ENCODE assay signal across 16 cellular contexts in genomic region chr5:72519191-72519590, GRCh38. TPM values are rescaled to one million over a fixed set of nuclear protein-coding genes. Genes with fewer than 3 reads are reported as not detected.
DNase-seq lines count a peak whose midpoint lies in the region; ATAC-seq, FAIRE-seq and TF ChIP-seq lines count a peak whose summit lies in the region.
"Had no signal": no experiment of that assay in that cellular context is flagged by ENCODE, and none has a peak within 500 bp of the region (broad histone marks: within the 10 kb centered on the region; RNA-seq: fewer than 3 reads in every experiment).

No MANE protein-coding gene starts in this region.

- no peak overlapping the region for H3K4me2 ChIP-seq in PC-9

- no peak for DNase-seq in GM18507 (ENCODE audit: extremely low spot score, insufficient read length, low read depth)
- no peak for DNase-seq in PC-9
- no peak for DNase-seq in lower lobe of right lung
- no peak for DNase-seq in HCEC 1CT
- DNase-seq: DMS 273 treated with DMSO at 0.1 percent for 48 hours, KBM-7, NCI-H1092 treated with DMSO at 0.1 percent for 48 hours, NCI-H1694 treated with DMSO at 0.1 percent for 48 hours, NCI-H345, NCI-H526 treated with DMSO at 0.1 percent for 48 hours had no signal

- FAIRE-seq in GM18507 (lab: Jason Lieb, UNC), result peak; percentile 5

- TF ChIP-seq CTCF in PC-9 (conservative IDR thresholded peaks at IDR 0.05) (no peak), lower lobe of right lung (IDR thresholded peaks at IDR 0.05) (no peak)

- H3K36me3 ChIP-seq in PC-9 (ENCODE audit: low read depth) (no peaks in the 10 kb centered on the region), lower lobe of right lung (no peaks in the 10 kb centered on the region), skeletal muscle tissue (ENCODE audit: control insufficient read depth in 3 of 3, insufficient read depth in 3 of 3, low read length in 3 of 3) (no peaks in the 10 kb centered on the region)

- no peaks in the 10 kb centered on the region for H3K27me3 ChIP-seq in PC-9 (ENCODE audit: insufficient read depth, low read depth)
- H3K27me3 ChIP-seq in lower lobe of right lung (ENCODE audit: low read depth), result no peaks in the 10 kb centered on the region
- H3K27me3 ChIP-seq in skeletal muscle tissue (ENCODE audit: control insufficient read depth in 3 of 3, insufficient read depth in 3 of 3, low read length in 3 of 3), result no peaks in the 10 kb centered on the region

- H3K4me3 ChIP-seq in PC-9 (no peak overlapping the region), lower lobe of right lung (no peak overlapping the region), skeletal muscle tissue (ENCODE audit: low read length in 3 of 3) (no peak overlapping the region)

- POLR2A ChIA-PET in PC-9 (lab: Charles Lee; ENCODE audit: unreplicated experiment), result no interaction called here

- H3K9ac ChIP-seq in skeletal muscle tissue (ENCODE audit: low read depth in 1 of 3, low read length in 3 of 3), result no peak overlapping the region

- 0 out of 2 replicates have a peak overlapping the region, but pooled peaks have one; percentile 1 for H2AFZ ChIP-seq in PC-9

- H4K20me1 ChIP-seq in PC-9 (ENCODE audit: insufficient read depth), result no peaks in the 10 kb centered on the region

- no TSS peak for BruUV-seq in PC-9 (replicated peaks; lab: Mats Ljungman, UMichigan)

- ATAC-seq in lower lobe of right lung (no peak), HG03354 (IDR thresholded peaks at IDR 0.05; ENCODE audit: poor library complexity, severe bottlenecking, unreplicated experiment) (no peak), GM18519 (IDR thresholded peaks at IDR 0.05; ENCODE audit: low FRiP score, unreplicated experiment) (no peak)
- ATAC-seq: HCT116 had no signal

- peaks cover 19% of the 10 kb centered on the region for H3K9me3 ChIP-seq in PC-9 (ENCODE audit: insufficient read depth, low read depth)
- no peaks in the 10 kb centered on the region for H3K9me3 ChIP-seq in lower lobe of right lung
- H3K9me3 ChIP-seq in skeletal muscle tissue (ENCODE audit: control insufficient read depth in 3 of 3, low read length in 3 of 3), result no peaks in the 10 kb centered on the region

- H3K27ac ChIP-seq in PC-9 (no peak overlapping the region), lower lobe of right lung (peak overlapping the region; percentile 61), skeletal muscle tissue (ENCODE audit: low read depth, low read length) (peak overlapping the region; percentile 57)
- H3K27ac ChIP-seq: RWPE1 had no signal

- H3K9me2 ChIP-seq in PC-9 (ENCODE audit: insufficient read depth), result no peaks in the 10 kb centered on the region

- H3K4me1 ChIP-seq in PC-9 (replicated peaks; ENCODE audit: insufficient read depth), result peaks cover 19% of the 10 kb centered on the region
- H3K4me1 ChIP-seq in lower lobe of right lung, result peaks cover 16% of the 10 kb centered on the region
- H3K4me1 ChIP-seq in skeletal muscle tissue (ENCODE audit: control insufficient read depth in 3 of 3, insufficient read depth in 3 of 3, low read length in 3 of 3), result peaks cover 11 to 15% (median 14%) of the 10 kb centered on the region in 3 donors

- CTCF ChIA-PET in PC-9 (lab: Charles Lee), result no interaction called here

- H3K79me2 ChIP-seq in PC-9 (ENCODE audit: low read depth), result no peaks in the 10 kb centered on the region

- H3F3A ChIP-seq in PC-9 (ENCODE audit: insufficient read depth, low read depth), result no peaks in the 10 kb centered on the region

- intact Hi-C loops in PC-9 (cut with micrococcal nuclease; ENCODE audit: unreplicated experiment), result no loop called here
- intact Hi-C loops in lower lobe of right lung (cut with DNase I), result no loop called here

RNA-seq across cellular contexts. Expression of gene ZNF366, which starts 12.0 kb away (rescaled TPM):
- 0.17 TPM in 1 of 2 replicates, not detected in the other for total RNA-seq in PC-9 (2021)
- total RNA-seq in lower lobe of right lung, result 13.6 TPM
- total RNA-seq in skeletal muscle tissue, result 1.6 TPM
- total RNA-seq: OCI-LY7 had no signal
